ENCODE assay signal across 13 cellular contexts in the genomic region with DNA sequence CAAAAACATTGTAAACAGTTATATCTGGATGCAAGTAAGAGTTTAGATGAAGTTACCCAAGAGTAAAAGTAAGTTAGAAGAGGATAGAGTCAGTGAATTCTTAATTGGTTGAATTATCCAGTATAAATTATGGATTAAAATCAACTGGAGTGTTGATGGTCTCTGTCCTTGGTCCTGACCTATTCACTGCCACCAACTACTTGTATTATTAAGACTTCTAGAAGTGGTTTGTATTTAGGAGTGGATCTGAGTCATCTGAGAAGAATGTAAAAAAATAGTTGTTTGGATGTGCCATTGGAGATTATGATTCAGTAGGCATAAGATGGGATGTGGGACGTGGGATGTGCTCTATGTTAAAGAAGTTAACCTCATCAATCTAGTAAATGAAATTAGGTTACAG.
DNase-seq lines count a peak whose midpoint lies in the region; ATAC-seq and TF ChIP-seq lines count a peak whose summit lies in the region.
"Had no signal": no experiment of that assay in that cellular context is flagged by ENCODE, and none has a peak within 500 bp of the region (broad histone marks: within the 10 kb centered on the region; RNA-seq: fewer than 3 reads in every experiment).

No MANE protein-coding gene starts in this region.

- H3K9me3 ChIP-seq in hepatocyte (ENCODE audit: low read depth) (no peaks in the 10 kb centered on the region), upper lobe of left lung (no peaks in the 10 kb centered on the region)
- H3K9me3 ChIP-seq: BE2C had no signal

- H3K4me2 ChIP-seq in hepatocyte, result no peak overlapping the region
- H3K4me2 ChIP-seq: smooth muscle cell had no signal

- no peak for TF ChIP-seq RAD21 in Ishikawa (IDR thresholded peaks at IDR 0.05; ENCODE audit: low read depth)

- ATAC-seq in upper lobe of left lung (ENCODE audit: low FRiP score in 2 of 2), result no peak
- no peak for ATAC-seq in HG02884 (IDR thresholded peaks at IDR 0.05; ENCODE audit: unreplicated experiment)

- in situ Hi-C loops in ACHN (cut with HindIII; ENCODE audit: low pct_ligation_motif_present, low pct_unique_long_range_greater_than_20kb, low sequenced_read_pairs), result no loop called here

- TF ChIP-seq EP300 in Ishikawa (IDR thresholded peaks at IDR 0.05; ENCODE audit: borderline replicate concordance), result no peak
- no peak for TF ChIP-seq EP300 in upper lobe of left lung (IDR thresholded peaks at IDR 0.05)

- no peak for TF ChIP-seq POLR2A in upper lobe of left lung (IDR thresholded peaks at IDR 0.05)

- no peaks in the 10 kb centered on the region for H3K36me3 ChIP-seq in hepatocyte (replicated peaks; ENCODE audit: insufficient read depth, low read depth)
- H3K36me3 ChIP-seq in upper lobe of left lung, result no peaks in the 10 kb centered on the region
- H3K36me3 ChIP-seq: BE2C had no signal

- peak; percentile 57 for DNase-seq in ACHN
- DNase-seq in astrocyte of the hippocampus (ENCODE audit: low read depth, low spot score), result peak; percentile 87
- DNase-seq in hepatocyte (ENCODE audit: low spot score), result peak; percentile 28
- no peak for DNase-seq in NCI-H524 (lab: John Stamatoyannopoulos, UW)
- DNase-seq in NCI-H1417 (lab: John Stamatoyannopoulos, UW), result no peak
- DNase-seq in upper lobe of left lung, result no peak
- DNase-seq: activated CD8-positive, alpha-beta memory T cell treated with anti-CD3 and anti-CD28 coated beads for 24 hours; naive B cell; NCI-H2107 had no signal

- H4K20me1 ChIP-seq in hepatocyte (ENCODE audit: insufficient read depth, poor library complexity, severe bottlenecking), result no peaks in the 10 kb centered on the region

- H3K27ac ChIP-seq in hepatocyte (no peak overlapping the region), upper lobe of left lung (no peak overlapping the region)

- no peak overlapping the region for H2AFZ ChIP-seq in hepatocyte

- no peaks in the 10 kb centered on the region for H3K27me3 ChIP-seq in hepatocyte
- no peaks in the 10 kb centered on the region for H3K27me3 ChIP-seq in upper lobe of left lung
- H3K27me3 ChIP-seq: BE2C had no signal

- TF ChIP-seq CTCF in hepatocyte (IDR thresholded peaks at IDR 0.05; ENCODE audit: poor library complexity) (no peak), upper lobe of left lung (IDR thresholded peaks at IDR 0.05) (no peak)

- H3K79me2 ChIP-seq in hepatocyte, result no peaks in the 10 kb centered on the region

- H3K4me3 ChIP-seq in hepatocyte, result no peak overlapping the region
- H3K4me3 ChIP-seq in upper lobe of left lung, result no peak overlapping the region
- H3K4me3 ChIP-seq: smooth muscle cell had no signal

- WGBS in hepatocyte (ENCODE audit: low lambda C conversion rate, missing lambda C conversion rate), result 4% methylated on average over 1 of the region's 1 CpG
- 0 to 20% methylated on average over 1 of the region's 1 CpG for WGBS in upper lobe of left lung, 2 donors

- no peaks in the 10 kb centered on the region for H3K4me1 ChIP-seq in hepatocyte (ENCODE audit: insufficient read depth)
- no peaks in the 10 kb centered on the region for H3K4me1 ChIP-seq in upper lobe of left lung
- H3K4me1 ChIP-seq: BE2C had no signal

- no peaks in the 10 kb centered on the region for H3K9me2 ChIP-seq in hepatocyte (replicated peaks; ENCODE audit: insufficient read depth)

TF ChIP-seq in Ishikawa, 13 proteins besides CTCF, POLR2A, EP300 and RAD21:
- TF ChIP-seq, protein P1, sequence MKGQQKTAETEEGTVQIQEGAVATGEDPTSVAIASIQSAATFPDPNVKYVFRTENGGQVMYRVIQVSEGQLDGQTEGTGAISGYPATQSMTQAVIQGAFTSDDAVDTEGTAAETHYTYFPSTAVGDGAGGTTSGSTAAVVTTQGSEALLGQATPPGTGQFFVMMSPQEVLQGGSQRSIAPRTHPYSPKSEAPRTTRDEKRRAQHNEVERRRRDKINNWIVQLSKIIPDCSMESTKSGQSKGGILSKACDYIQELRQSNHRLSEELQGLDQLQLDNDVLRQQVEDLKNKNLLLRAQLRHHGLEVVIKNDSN (IDR thresholded peaks at IDR 0.05), result no peak
- TF ChIP-seq CEBPB (IDR thresholded peaks at IDR 0.05) (no peak), CREB1 (IDR thresholded peaks at IDR 0.05; ENCODE audit: low read depth) (no peak), FOXM1 (IDR thresholded peaks at IDR 0.05; ENCODE audit: borderline replicate concordance, low read depth) (no peak), TEAD4 (IDR thresholded peaks at IDR 0.05) (no peak), TAF1 (IDR thresholded peaks at IDR 0.05; ENCODE audit: low read depth) (no peak)
- TF ChIP-seq, protein P2, sequence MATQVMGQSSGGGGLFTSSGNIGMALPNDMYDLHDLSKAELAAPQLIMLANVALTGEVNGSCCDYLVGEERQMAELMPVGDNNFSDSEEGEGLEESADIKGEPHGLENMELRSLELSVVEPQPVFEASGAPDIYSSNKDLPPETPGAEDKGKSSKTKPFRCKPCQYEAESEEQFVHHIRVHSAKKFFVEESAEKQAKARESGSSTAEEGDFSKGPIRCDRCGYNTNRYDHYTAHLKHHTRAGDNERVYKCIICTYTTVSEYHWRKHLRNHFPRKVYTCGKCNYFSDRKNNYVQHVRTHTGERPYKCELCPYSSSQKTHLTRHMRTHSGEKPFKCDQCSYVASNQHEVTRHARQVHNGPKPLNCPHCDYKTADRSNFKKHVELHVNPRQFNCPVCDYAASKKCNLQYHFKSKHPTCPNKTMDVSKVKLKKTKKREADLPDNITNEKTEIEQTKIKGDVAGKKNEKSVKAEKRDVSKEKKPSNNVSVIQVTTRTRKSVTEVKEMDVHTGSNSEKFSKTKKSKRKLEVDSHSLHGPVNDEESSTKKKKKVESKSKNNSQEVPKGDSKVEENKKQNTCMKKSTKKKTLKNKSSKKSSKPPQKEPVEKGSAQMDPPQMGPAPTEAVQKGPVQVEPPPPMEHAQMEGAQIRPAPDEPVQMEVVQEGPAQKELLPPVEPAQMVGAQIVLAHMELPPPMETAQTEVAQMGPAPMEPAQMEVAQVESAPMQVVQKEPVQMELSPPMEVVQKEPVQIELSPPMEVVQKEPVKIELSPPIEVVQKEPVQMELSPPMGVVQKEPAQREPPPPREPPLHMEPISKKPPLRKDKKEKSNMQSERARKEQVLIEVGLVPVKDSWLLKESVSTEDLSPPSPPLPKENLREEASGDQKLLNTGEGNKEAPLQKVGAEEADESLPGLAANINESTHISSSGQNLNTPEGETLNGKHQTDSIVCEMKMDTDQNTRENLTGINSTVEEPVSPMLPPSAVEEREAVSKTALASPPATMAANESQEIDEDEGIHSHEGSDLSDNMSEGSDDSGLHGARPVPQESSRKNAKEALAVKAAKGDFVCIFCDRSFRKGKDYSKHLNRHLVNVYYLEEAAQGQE (IDR thresholded peaks at IDR 0.05; ENCODE audit: low read depth), result peak; percentile 85

Comparison
In these comparisons a context has a peak if more than half of its experiments do, and no peak if none do; other contexts are left out.
1. DNase-seq: peak in ACHN (single experiment), astrocyte of the hippocampus (single experiment) and hepatocyte (single experiment); none in NCI-H524 (0 of 2), NCI-H1417 (0 of 3) and upper lobe of left lung (0 of 2).